ENCODE assay signal across 8 cellular contexts in the genomic region with DNA sequence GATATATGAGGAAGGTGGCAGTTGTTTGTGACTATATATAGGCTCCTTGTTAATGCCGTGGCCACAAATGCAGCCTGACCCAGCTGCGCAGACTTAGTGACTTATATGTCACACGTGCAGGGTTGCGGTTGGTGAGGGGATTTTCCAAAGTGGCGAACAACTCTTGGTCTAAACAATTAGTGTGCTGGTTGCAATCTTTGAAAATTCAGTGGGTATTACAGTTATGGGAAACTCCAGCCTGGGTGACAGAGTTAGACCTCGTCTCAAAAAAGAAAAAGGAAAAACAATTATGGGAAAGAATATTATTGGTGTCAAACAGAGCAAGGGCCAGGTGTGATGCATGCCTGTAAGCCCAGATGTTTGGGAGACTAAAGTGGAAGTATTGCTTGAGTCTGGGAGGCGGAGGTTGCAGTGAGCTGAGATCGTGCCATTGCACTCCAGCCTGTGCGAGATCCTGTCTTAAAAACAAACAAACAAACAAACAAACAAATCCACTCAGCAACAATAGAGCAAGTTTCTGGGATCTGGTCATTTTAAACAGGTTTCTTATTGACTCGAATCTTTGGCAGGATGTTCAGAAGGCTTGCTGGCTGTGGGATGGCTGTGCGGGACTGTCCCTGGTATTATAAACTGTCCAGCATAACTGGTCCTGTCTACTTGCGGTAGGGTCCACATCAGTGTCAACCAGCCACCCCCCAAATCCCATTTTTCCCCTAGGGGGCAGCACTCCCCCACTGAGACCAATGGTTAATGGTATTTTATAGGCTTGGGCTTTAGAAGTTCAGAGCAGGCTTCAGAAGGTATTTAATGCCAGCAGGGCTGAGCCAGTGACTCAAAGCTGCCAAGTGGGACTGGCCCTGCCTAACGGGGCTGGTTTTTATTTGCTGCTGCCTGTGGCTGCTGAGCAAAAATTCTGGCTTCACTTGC. TPM values are rescaled to one million over a fixed set of nuclear protein-coding genes. Genes with fewer than 3 reads are reported as not detected.
A peak's percentile ranks its signal among the peaks of the same experiment; 100 is the strongest.
DNase-seq lines count a peak whose midpoint lies in the region; ATAC-seq and TF ChIP-seq lines count a peak whose summit lies in the region.

No MANE protein-coding gene starts in this region.

- peaks cover 2% of the 10 kb centered on the region for H3K36me3 Mint-ChIP-seq in activated naive CD4-positive, alpha-beta T cell treated with anti-CD3 and anti-CD28 coated beads, Interleukin-2, amount 50 U/mL, for 24 hours

- TF ChIP-seq CTCF in LNCAP (IDR thresholded peaks at IDR 0.05): peak; percentile 55
- TF ChIP-seq CTCF in cardiac muscle cell (IDR thresholded peaks at IDR 0.05; ENCODE audit: low read depth, low read length): peak; percentile 65

- H3K4me3 ChIP-seq in GM08714 (ENCODE audit: low read length) (peak overlapping the region; percentile 27; the same call in 1 of the 2 replicates), cardiac muscle cell (no peak overlapping the region)

- H3K27ac ChIP-seq in cardiac muscle cell: no peak overlapping the region

- DNase-seq in SKM-1 (lab: John Stamatoyannopoulos, UW; ENCODE audit: unreplicated experiment): peak; percentile 1
- peak; percentile 70 to 74 for DNase-seq in cardiac muscle cell (ENCODE audit: low read depth in 1 of 2, low spot score in 1 of 2)
- DNase-seq in sciatic nerve (ENCODE audit: low spot score): no peak
- DNase-seq in NCI-H1048 (lab: John Stamatoyannopoulos, UW): no peak

- no peaks in the 10 kb centered on the region for H3K27me3 Mint-ChIP-seq in activated naive CD4-positive, alpha-beta T cell treated with anti-CD3 and anti-CD28 coated beads, Interleukin-2, amount 50 U/mL, for 24 hours

- no peaks in the 10 kb centered on the region for H3K27me3 ChIP-seq in cardiac muscle cell

- H3K4me1 ChIP-seq in cardiac muscle cell (ENCODE audit: low read depth): no peaks in the 10 kb centered on the region

- H3K4me1 Mint-ChIP-seq in activated naive CD4-positive, alpha-beta T cell treated with anti-CD3 and anti-CD28 coated beads, Interleukin-2, amount 50 U/mL, for 24 hours: peaks cover 8% of the 10 kb centered on the region

- peak overlapping the region; percentile 19 for H3K27ac Mint-ChIP-seq in activated naive CD4-positive, alpha-beta T cell treated with anti-CD3 and anti-CD28 coated beads, Interleukin-2, amount 50 U/mL, for 24 hours

- no peaks in the 10 kb centered on the region for H3K9me3 Mint-ChIP-seq in activated naive CD4-positive, alpha-beta T cell treated with anti-CD3 and anti-CD28 coated beads, Interleukin-2, amount 50 U/mL, for 24 hours

- H3K9me3 ChIP-seq in cardiac muscle cell (ENCODE audit: low read depth): no peaks in the 10 kb centered on the region

- intact Hi-C loops in sciatic nerve (cut with DNase I): no loop called here

- ATAC-seq in GM21786 (IDR thresholded peaks at IDR 0.05; ENCODE audit: unreplicated experiment) (peak; percentile 64), sciatic nerve (peak; percentile 76)

- no peak overlapping the region for H3K4me3 Mint-ChIP-seq in activated naive CD4-positive, alpha-beta T cell treated with anti-CD3 and anti-CD28 coated beads, Interleukin-2, amount 50 U/mL, for 24 hours

- no peaks in the 10 kb centered on the region for H3K36me3 ChIP-seq in cardiac muscle cell

RNA-seq across cellular contexts. Expression of a gene that starts 15.4 kb away (rescaled TPM):
- 3.1 TPM in 2 replicates for total RNA-seq in cardiac muscle cell
- polyA plus RNA-seq in cardiac muscle cell: 1.3 and 2.3 TPM in 2 replicates
- total RNA-seq in sciatic nerve: 27.4 TPM

RNA-seq across cellular contexts. Expression of a gene that starts 22.2 kb away (rescaled TPM):
- total RNA-seq in cardiac muscle cell (45.5 and 149 TPM in 2 replicates), sciatic nerve (109 TPM)
- polyA plus RNA-seq in cardiac muscle cell: 35.5 and 41.7 TPM in 2 replicates

RNA-seq across cellular contexts. Expression of a gene that starts 59.6 kb away (rescaled TPM):
- total RNA-seq in cardiac muscle cell (0.85 and 3.4 TPM in 2 replicates), sciatic nerve (0.45 TPM)
- polyA plus RNA-seq in cardiac muscle cell: 1.6 and 3.5 TPM in 2 replicates

Comparison
In these comparisons a context has a peak if more than half of its experiments do, and no peak if none do; other contexts are left out.
1. DNase-seq: peak in SKM-1 (single experiment) and cardiac muscle cell (2 of 2); none in sciatic nerve (single experiment) and NCI-H1048 (single experiment).